ENCODE assay signal across 15 cellular contexts in the genomic region with DNA sequence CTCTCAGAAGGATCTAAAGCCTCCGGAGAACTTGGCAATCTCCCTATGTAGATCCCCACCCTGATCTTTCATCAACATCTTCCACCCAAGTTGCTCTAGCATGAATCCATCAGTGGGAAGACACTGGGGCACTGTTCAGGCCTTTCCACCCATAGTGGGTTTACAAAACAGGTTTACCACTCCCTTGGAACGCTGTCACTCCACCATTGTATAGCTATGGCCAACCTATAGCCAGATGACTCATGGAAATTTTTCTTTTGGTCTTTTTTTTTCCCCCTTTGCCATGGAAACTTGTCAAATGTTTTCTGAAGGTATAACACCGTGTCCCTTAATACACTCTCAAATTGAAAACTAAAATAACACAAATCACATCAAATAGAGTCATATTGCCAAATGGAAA. TPM values are rescaled to one million over a fixed set of nuclear protein-coding genes. Genes with fewer than 3 reads are reported as not detected.
A peak's percentile ranks its signal among the peaks of the same experiment; 100 is the strongest.
DNase-seq lines count a peak whose midpoint lies in the region; ATAC-seq and TF ChIP-seq lines count a peak whose summit lies in the region.
"Had no signal": no experiment of that assay in that cellular context is flagged by ENCODE, and none has a peak within 500 bp of the region (broad histone marks: within the 10 kb centered on the region; RNA-seq: fewer than 3 reads in every experiment).

No MANE protein-coding gene starts in this region.

- ATAC-seq in GM18502 (IDR thresholded peaks at IDR 0.05; ENCODE audit: poor library complexity, unreplicated experiment): no peak
- ATAC-seq in GM21529 (IDR thresholded peaks at IDR 0.05; ENCODE audit: unreplicated experiment): no peak

- no peak overlapping the region for H3K4me3 ChIP-seq in esophagus (ENCODE audit: low read depth in 1 of 2, low read length in 2 of 2)
- H3K4me3 ChIP-seq: HAP-1 had no signal

- H3K9me3 Mint-ChIP-seq in neural crest cell (no peaks in the 10 kb centered on the region), type B pancreatic cell (peaks cover 6% of the 10 kb centered on the region)
- H3K9me3 Mint-ChIP-seq: HFFc6 had no signal

- H3K27ac Mint-ChIP-seq in neural crest cell (ENCODE audit: unreplicated experiment) (peak overlapping the region; percentile 2), type B pancreatic cell (peak overlapping the region; percentile 94)
- H3K27ac Mint-ChIP-seq: CD4-positive, alpha-beta memory T cell; HFFc6 had no signal

- H3K4me3 Mint-ChIP-seq in neural crest cell (no peak overlapping the region), type B pancreatic cell (peak overlapping the region; percentile 29)
- H3K4me3 Mint-ChIP-seq: CD4-positive, alpha-beta memory T cell; HFFc6 had no signal

- H3K36me3 ChIP-seq in esophagus (ENCODE audit: control insufficient read depth in 2 of 2, insufficient read depth in 2 of 2, low read length in 1 of 2): no peaks in the 10 kb centered on the region
- H3K36me3 ChIP-seq: HAP-1 had no signal

- H3K36me3 Mint-ChIP-seq in neural crest cell (ENCODE audit: low read depth) (no peaks in the 10 kb centered on the region), type B pancreatic cell (no peaks in the 10 kb centered on the region)
- H3K36me3 Mint-ChIP-seq: CD4-positive, alpha-beta memory T cell had no signal

- H3K27me3 ChIP-seq in esophagus (ENCODE audit: control insufficient read depth in 1 of 2, insufficient read depth in 2 of 2, low read length in 2 of 2): no peaks in the 10 kb centered on the region

- H3K9me3 ChIP-seq in esophagus (ENCODE audit: control insufficient read depth in 2 of 2, insufficient read depth in 1 of 2, low read depth in 1 of 2, low read length in 1 of 2): no peaks in the 10 kb centered on the region
- H3K9me3 ChIP-seq: HAP-1 had no signal

- 38 to 46% methylated on average over 3 of the region's 3 CpGs for WGBS in esophagus, 2 donors

- peak overlapping the region; percentile 15 to 44 for H3K27ac ChIP-seq in esophagus (ENCODE audit: low read depth in 2 of 2, low read length in 1 of 2)

- DNase-seq in neural crest cell (ENCODE audit: low read depth, low spot score): no peak
- no peak for DNase-seq in type B pancreatic cell (ENCODE audit: extremely low spot score, unreplicated experiment)
- no peak for DNase-seq in Ammon's horn (ENCODE audit: low spot score)
- DNase-seq: AML-193; C1 segment of cervical spinal cord; CD4-positive, alpha-beta memory T cell; COR-L47; DMS153; DND-41; GOT3; HFFc6 had no signal

- TF ChIP-seq CTCF in neural crest cell (conservative IDR thresholded peaks at IDR 0.05) (no peak), type B pancreatic cell (conservative IDR thresholded peaks at IDR 0.05) (no peak)

- peaks cover 17% of the 10 kb centered on the region for H3K27me3 Mint-ChIP-seq in neural crest cell (ENCODE audit: low read depth)
- peaks cover 7% of the 10 kb centered on the region for H3K27me3 Mint-ChIP-seq in type B pancreatic cell

- no peaks in the 10 kb centered on the region for H3K4me1 ChIP-seq in esophagus (ENCODE audit: control insufficient read depth in 2 of 2, insufficient read depth in 2 of 2, low read length in 1 of 2)
- H3K4me1 ChIP-seq: HAP-1 had no signal

- H3K4me1 Mint-ChIP-seq in neural crest cell (no peaks in the 10 kb centered on the region), type B pancreatic cell (ENCODE audit: unreplicated experiment) (peaks cover 8% of the 10 kb centered on the region)
- H3K4me1 Mint-ChIP-seq: CD4-positive, alpha-beta memory T cell had no signal

RNA-seq across cellular contexts. Expression of gene HSPB8, which starts 10.8 kb away (rescaled TPM):
- polyA plus RNA-seq in esophagus: 100 to 1,000 TPM in 1 of 2 donors, 10 to 100 TPM in 1; 87.9 to 155 TPM
- total RNA-seq in neural crest cell (0.50 and 0.58 TPM in 2 replicates), type B pancreatic cell (ENCODE audit: low replicate concordance) (17.0 and 41.4 TPM in 2 replicates)
- total RNA-seq: CD4-positive, alpha-beta memory T cell had no signal
- polyA plus RNA-seq: CD4-positive, alpha-beta memory T cell had no signal

Comparison
In these comparisons a context has a peak if more than half of its experiments do, and no peak if none do; other contexts are left out.
1. RNA of gene HSPB8, which starts 10.8 kb away (total RNA-seq): 17.0 to 41.4 TPM in type B pancreatic cell; 0.50 to 0.58 TPM in neural crest cell; every median in the first group is over 10 times any median in the second.